In genomic region chr1:204599098-204599497, GRCh38 we compare ENCODE assay signal across 21 cellular contexts.
DNase-seq lines count a peak whose midpoint lies in the region; ATAC-seq and TF ChIP-seq lines count a peak whose summit lies in the region.
"Had no signal": no experiment of that assay in that cellular context is flagged by ENCODE, and none has a peak within 500 bp of the region (broad histone marks: within the 10 kb centered on the region; RNA-seq: fewer than 3 reads in every experiment).

No MANE protein-coding gene starts in this region.

- H3K9me3 ChIP-seq in IMR-90 (ENCODE audit: control insufficient read depth, insufficient read depth, low read length) = no peaks in the 10 kb centered on the region
- H3K9me3 ChIP-seq: BLaER1 treated with 17β-estradiol and CSF1 and Interleukin-3, amounts not matched to agents 10 nM and 100 nM had no signal

- peak overlapping the region; percentile 40 for H3K27ac Mint-ChIP-seq in activated T-helper 17 cell treated with anti-CD3 and anti-CD28 coated beads, Interleukin-2, amount 50 U/mL, for 72 hours
- H3K27ac Mint-ChIP-seq in activated T-cell treated with anti-CD3 and anti-CD28 coated beads, Interleukin-2, amount 50 U/mL, for 24 hours = no peak overlapping the region
- H3K27ac Mint-ChIP-seq: B cell; CD8-positive, alpha-beta T cell; GM23338; HFFc6 had no signal

- H3K27me3 ChIP-seq in IMR-90 (ENCODE audit: control insufficient read depth, insufficient read depth, low read length) = peaks cover 35% of the 10 kb centered on the region
- H3K27me3 ChIP-seq: BLaER1 treated with 17β-estradiol and CSF1 and Interleukin-3, amounts not matched to agents 10 nM and 100 nM had no signal

- dilution Hi-C loops in IMR-90 (cut with HindIII; ENCODE audit: low sequenced_read_pairs, unreplicated experiment) = no loop called here

- no TSS peak for BruUV-seq in IMR-90 (replicated peaks; lab: Mats Ljungman, UMichigan)

- ATAC-seq in IMR-90 (ENCODE audit: low read depth) = no peak
- no peak for ATAC-seq in activated T-helper 17 cell treated with anti-CD3 and anti-CD28 coated beads, Interleukin-2, amount 50 U/mL, for 72 hours (replicated peaks)
- ATAC-seq in esophagus mucosa = peak; percentile 61
- ATAC-seq in GM18519 (IDR thresholded peaks at IDR 0.05; ENCODE audit: low FRiP score, unreplicated experiment) = no peak
- ATAC-seq: CD8-positive, alpha-beta T cell; GM23338; HCT116 had no signal

- H3K4me1 Mint-ChIP-seq in activated T-helper 17 cell treated with anti-CD3 and anti-CD28 coated beads, Interleukin-2, amount 50 U/mL, for 72 hours = no peaks in the 10 kb centered on the region
- H3K4me1 Mint-ChIP-seq in activated T-cell treated with anti-CD3 and anti-CD28 coated beads, Interleukin-2, amount 50 U/mL, for 24 hours (ENCODE audit: low read depth) = no peaks in the 10 kb centered on the region

- H2BK5ac ChIP-seq in IMR-90 (ENCODE audit: low read depth, low read length, poor library complexity, severe bottlenecking) = no peak overlapping the region

- no peak overlapping the region for H2BK15ac ChIP-seq in IMR-90 (ENCODE audit: low read depth, low read length)

- H3K18ac ChIP-seq in IMR-90 (ENCODE audit: low read depth, low read length) = no peak overlapping the region

- TF ChIP-seq RAD21 in IMR-90 (IDR thresholded peaks at IDR 0.05; ENCODE audit: low read length) = no peak

- in situ Hi-C loops in IMR-90 (cut with MboI; ENCODE audit: low sequenced_read_pairs) = no loop called here

- H4K91ac ChIP-seq in IMR-90 (ENCODE audit: insufficient read depth, low read depth, low read length) = no peak overlapping the region

- DNase-seq in IMR-90 (no peak), posterior vena cava (ENCODE audit: low spot score) (peak; percentile 36), HUDEP-2 (lab: John Stamatoyannopoulos, UW; ENCODE audit: unreplicated experiment in 76 of 76) (no peak), NCI-H2171 (lab: John Stamatoyannopoulos, UW) (no peak)
- no peak for DNase-seq in activated T-cell treated with anti-CD3 and anti-CD28 coated beads, Interleukin-2, amount 50 U/mL, for 24 hours
- DNase-seq: Calu3; CD8-positive, alpha-beta T cell; DMS 273 treated with DMSO at 0.1 percent for 48 hours; DMS53; DND-41; EL; H7; HFFc6 had no signal

- H3K56ac ChIP-seq in IMR-90 (ENCODE audit: extremely low read depth, insufficient read depth, low read length) = no peak overlapping the region

- no peak overlapping the region for H3K4ac ChIP-seq in IMR-90 (ENCODE audit: low read depth, low read length)

- H3K4me3 ChIP-seq in IMR-90 (ENCODE audit: insufficient read depth, low read depth, low read length) = no peak overlapping the region
- H3K4me3 ChIP-seq: BLaER1 treated with 17β-estradiol and CSF1 and Interleukin-3, amounts not matched to agents 10 nM and 100 nM; GM12878; GM23338 had no signal

- H4K5ac ChIP-seq in IMR-90 (ENCODE audit: low read depth, low read length) = no peak overlapping the region

- no peaks in the 10 kb centered on the region for H3K36me3 ChIP-seq in IMR-90 (ENCODE audit: control insufficient read depth, insufficient read depth, low read length)

- H3K79me1 ChIP-seq in IMR-90 (ENCODE audit: low read depth in 1 of 2, low read length in 2 of 2) = no peaks in the 10 kb centered on the region

- POLR2A ChIA-PET in IMR-90 (lab: Charles Lee; ENCODE audit: unreplicated experiment) = no interaction called here

- H2BK120ac ChIP-seq in IMR-90 (ENCODE audit: low read depth, low read length) = no peak overlapping the region

- H2AK9ac ChIP-seq in IMR-90 (replicated peaks; ENCODE audit: low read depth, low read length, poor library complexity) = peak overlapping the region; percentile 45

- no peak overlapping the region for H2BK20ac ChIP-seq in IMR-90 (ENCODE audit: low read depth, low read length)

- H3K27me3 Mint-ChIP-seq in activated T-helper 17 cell treated with anti-CD3 and anti-CD28 coated beads, Interleukin-2, amount 50 U/mL, for 72 hours = no peaks in the 10 kb centered on the region
- H3K27me3 Mint-ChIP-seq in activated T-cell treated with anti-CD3 and anti-CD28 coated beads, Interleukin-2, amount 50 U/mL, for 24 hours = no peaks in the 10 kb centered on the region
- H3K27me3 Mint-ChIP-seq: B cell had no signal

- intact Hi-C loops in IMR-90 (cut with micrococcal nuclease) (no loop called here), posterior vena cava (cut with DNase I) (no loop called here)

- H3K9ac ChIP-seq in IMR-90 (ENCODE audit: low read depth, low read length) = no peak overlapping the region
- H3K9ac ChIP-seq: BLaER1 treated with 17β-estradiol and CSF1 and Interleukin-3, amounts not matched to agents 10 nM and 100 nM had no signal

- no peaks in the 10 kb centered on the region for H3K9me1 ChIP-seq in IMR-90 (ENCODE audit: insufficient read depth, low read length)

- no peaks in the 10 kb centered on the region for H3K36me3 Mint-ChIP-seq in activated T-helper 17 cell treated with anti-CD3 and anti-CD28 coated beads, Interleukin-2, amount 50 U/mL, for 72 hours (ENCODE audit: low read depth)
- peaks cover 9% of the 10 kb centered on the region for H3K36me3 Mint-ChIP-seq in activated T-cell treated with anti-CD3 and anti-CD28 coated beads, Interleukin-2, amount 50 U/mL, for 24 hours (ENCODE audit: low read depth)

- H4K20me1 ChIP-seq in IMR-90 (ENCODE audit: insufficient read depth, low read length) = no peaks in the 10 kb centered on the region
- H4K20me1 ChIP-seq: BLaER1 treated with 17β-estradiol and CSF1 and Interleukin-3, amounts not matched to agents 10 nM and 100 nM had no signal

- H3K9me3 Mint-ChIP-seq in activated T-helper 17 cell treated with anti-CD3 and anti-CD28 coated beads, Interleukin-2, amount 50 U/mL, for 72 hours = no peaks in the 10 kb centered on the region
- H3K9me3 Mint-ChIP-seq in activated T-cell treated with anti-CD3 and anti-CD28 coated beads, Interleukin-2, amount 50 U/mL, for 24 hours = no peaks in the 10 kb centered on the region
- H3K9me3 Mint-ChIP-seq: CD8-positive, alpha-beta T cell; GM23338; HFFc6 had no signal

- H3K27ac ChIP-seq in IMR-90 (ENCODE audit: insufficient read depth, low read length) = no peak overlapping the region
- H3K27ac ChIP-seq: BLaER1 treated with 17β-estradiol and CSF1 and Interleukin-3, amounts not matched to agents 10 nM and 100 nM had no signal

- H2AK5ac ChIP-seq in IMR-90 (ENCODE audit: low read depth, low read length) = no peak overlapping the region

- 44% methylated on average over 4 of the region's 8 CpGs; no CpG with 5 or more reads in 1 of the 2 experiments for WGBS in IMR-90 (ENCODE audit: extremely low coverage in 2 of 2, insufficient read length in 1 of 2), 2 experiments

- no peaks in the 10 kb centered on the region for H3K4me1 ChIP-seq in IMR-90 (ENCODE audit: control insufficient read depth, insufficient read depth, low read length)

- H3K4me3 Mint-ChIP-seq in activated T-helper 17 cell treated with anti-CD3 and anti-CD28 coated beads, Interleukin-2, amount 50 U/mL, for 72 hours = no peak overlapping the region
- no peak overlapping the region for H3K4me3 Mint-ChIP-seq in activated T-cell treated with anti-CD3 and anti-CD28 coated beads, Interleukin-2, amount 50 U/mL, for 24 hours
- H3K4me3 Mint-ChIP-seq: B cell; CD8-positive, alpha-beta T cell; GM23338; HFFc6 had no signal

- H3K23ac ChIP-seq in IMR-90 (ENCODE audit: low read depth, low read length) = no peak overlapping the region

- no peak overlapping the region for H3K14ac ChIP-seq in IMR-90 (replicated peaks; ENCODE audit: low read depth, low read length)

- TF ChIP-seq POLR2A in IMR-90 (IDR thresholded peaks at IDR 0.05; ENCODE audit: low read depth, low read length) = no peak

- H2AFZ ChIP-seq in IMR-90 (replicated peaks; ENCODE audit: low read length, poor library complexity) = no peak overlapping the region

- no peak overlapping the region for H4K8ac ChIP-seq in IMR-90 (ENCODE audit: low read depth in 2 of 2, low read length in 2 of 2)

- CTCF ChIA-PET in IMR-90 (lab: Yijun Ruan, JAX) = no interaction called here

- no peak for TF ChIP-seq CTCF in IMR-90 (conservative IDR thresholded peaks at IDR 0.05; ENCODE audit: low read depth, low read length)

- no peak overlapping the region for H3K4me2 ChIP-seq in IMR-90 (ENCODE audit: low read depth, low read length)
- H3K4me2 ChIP-seq: GM23338 had no signal

TF ChIP-seq in IMR-90, 13 proteins besides CTCF, POLR2A, EP300 and RAD21:
- TF ChIP-seq SMC3 (IDR thresholded peaks at IDR 0.05; ENCODE audit: low read depth, low read length) (no peak), MAZ (IDR thresholded peaks at IDR 0.05; ENCODE audit: borderline replicate concordance, low read depth, low read length) (no peak), MAFK (IDR thresholded peaks at IDR 0.05; ENCODE audit: low read depth, low read length) (no peak), CHD1 (IDR thresholded peaks at IDR 0.05; ENCODE audit: low read depth, low read length) (no peak), BHLHE40 (IDR thresholded peaks at IDR 0.05; ENCODE audit: low read depth, low read length) (no peak), NFE2L2 (IDR thresholded peaks at IDR 0.05; ENCODE audit: low read depth, low read length) (no peak), ELK1 (IDR thresholded peaks at IDR 0.05; ENCODE audit: borderline replicate concordance, low read depth, low read length) (no peak)
